1 cellular context compared by ENCODE assay signal in the genomic region with DNA sequence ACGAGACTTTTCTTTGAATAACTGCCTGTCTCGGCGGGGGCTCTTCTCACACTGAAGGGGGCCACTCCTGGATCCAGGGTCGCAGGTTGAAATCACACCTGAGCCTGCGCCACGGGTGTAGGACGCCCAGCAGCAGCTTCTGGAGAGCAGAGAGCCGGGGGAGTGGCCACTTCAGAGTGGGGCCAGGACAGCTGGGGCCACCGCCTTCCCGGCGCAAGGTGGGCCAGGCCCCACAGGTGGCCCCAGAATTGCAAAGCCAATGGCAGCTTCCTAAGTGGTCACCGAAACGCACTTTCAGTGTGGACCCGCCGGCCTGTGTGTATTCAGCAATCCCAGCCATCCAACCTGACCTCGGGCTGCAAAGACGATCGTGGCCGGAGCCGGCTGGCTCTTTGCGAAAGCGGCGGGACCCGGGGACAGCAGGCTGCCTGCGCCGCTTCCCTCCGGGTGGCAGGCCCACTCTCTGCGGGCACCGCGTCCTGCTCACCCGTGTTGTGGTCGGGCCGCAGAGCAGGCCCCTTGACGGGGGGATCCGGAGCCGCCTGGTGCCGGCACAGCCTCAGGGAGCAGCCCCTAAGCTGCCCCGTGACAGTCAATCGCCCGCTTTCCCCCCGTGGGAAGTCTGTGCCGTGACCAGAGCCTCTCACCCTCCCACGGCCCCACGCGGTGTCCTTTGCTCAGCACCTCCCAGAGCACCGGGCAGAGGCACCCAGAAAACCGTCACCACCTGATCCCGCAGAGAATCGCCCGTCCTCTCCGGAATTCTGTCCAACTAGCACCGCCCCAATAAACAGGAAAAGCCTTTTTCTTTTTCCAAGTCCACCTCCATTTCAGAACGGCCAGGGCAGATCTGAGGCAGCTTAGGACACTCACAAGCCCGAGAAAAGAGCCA.
TF ChIP-seq lines count a peak whose summit lies in the region.

No MANE protein-coding gene starts in this region.

TF ChIP-seq in HepG2, 621 proteins besides CTCF, POLR2A, EP300 and RAD21 (continued from another document):
- TF ChIP-seq, protein P1, sequence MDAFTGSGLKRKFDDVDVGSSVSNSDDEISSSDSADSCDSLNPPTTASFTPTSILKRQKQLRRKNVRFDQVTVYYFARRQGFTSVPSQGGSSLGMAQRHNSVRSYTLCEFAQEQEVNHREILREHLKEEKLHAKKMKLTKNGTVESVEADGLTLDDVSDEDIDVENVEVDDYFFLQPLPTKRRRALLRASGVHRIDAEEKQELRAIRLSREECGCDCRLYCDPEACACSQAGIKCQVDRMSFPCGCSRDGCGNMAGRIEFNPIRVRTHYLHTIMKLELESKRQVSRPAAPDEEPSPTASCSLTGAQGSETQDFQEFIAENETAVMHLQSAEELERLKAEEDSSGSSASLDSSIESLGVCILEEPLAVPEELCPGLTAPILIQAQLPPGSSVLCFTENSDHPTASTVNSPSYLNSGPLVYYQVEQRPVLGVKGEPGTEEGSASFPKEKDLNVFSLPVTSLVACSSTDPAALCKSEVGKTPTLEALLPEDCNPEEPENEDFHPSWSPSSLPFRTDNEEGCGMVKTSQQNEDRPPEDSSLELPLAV (CRISPR knock-in tag; conservative IDR thresholded peaks at IDR 0.05; ENCODE audit: low read depth), result no peak
- TF ChIP-seq ZNF879 (CRISPR knock-in tag; IDR thresholded peaks at IDR 0.05) (no peak), THAP11 (CRISPR knock-in tag; IDR thresholded peaks at IDR 0.05) (no peak)
